ENCODE assay signal across 10 cellular contexts in the genomic region with DNA sequence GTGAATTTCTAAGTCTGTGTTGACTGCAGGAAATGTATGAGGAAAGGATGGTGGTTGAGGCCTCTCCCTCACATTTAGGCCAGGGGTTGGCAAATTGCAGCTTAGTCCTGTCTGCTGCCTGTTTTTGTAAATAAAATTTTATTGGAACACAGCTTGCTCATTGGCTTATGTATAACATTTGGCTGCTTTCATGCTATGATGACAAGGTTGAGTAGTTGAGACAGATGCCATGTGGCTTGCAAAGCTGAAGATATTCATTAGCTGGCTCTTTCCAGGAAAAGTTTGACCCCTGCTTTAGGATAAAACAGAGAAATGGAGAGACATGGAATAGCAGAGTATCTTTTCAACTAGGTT. TPM values are rescaled to one million over a fixed set of nuclear protein-coding genes. Genes with fewer than 3 reads are reported as not detected.
A peak's percentile ranks its signal among the peaks of the same experiment; 100 is the strongest.
DNase-seq lines count a peak whose midpoint lies in the region; ATAC-seq, FAIRE-seq and TF ChIP-seq lines count a peak whose summit lies in the region.
"Had no signal": no experiment of that assay in that cellular context is flagged by ENCODE, and none has a peak within 500 bp of the region (broad histone marks: within the 10 kb centered on the region; RNA-seq: fewer than 3 reads in every experiment).

No MANE protein-coding gene starts in this region.

- H3K9me3 Mint-ChIP-seq in activated CD4-positive, alpha-beta memory T cell treated with anti-CD3 and anti-CD28 coated beads for 36 hours = peaks cover 33% of the 10 kb centered on the region
- peaks cover 20% of the 10 kb centered on the region for H3K9me3 Mint-ChIP-seq in progenitor cell of endocrine pancreas (ENCODE audit: low read depth)

- H2AK5ac ChIP-seq in IMR-90 (ENCODE audit: low read depth, low read length) = no peak overlapping the region

- CTCF ChIA-PET in IMR-90 (lab: Yijun Ruan, JAX) = no interaction called here
- CTCF ChIA-PET in activated CD4-positive, alpha-beta memory T cell treated with anti-CD3 and anti-CD28 coated beads for 36 hours (lab: Charles Lee) = interaction anchor here (0.6 to 1.8 kb wide), 5 partner anchors 17 to 424 kb away, joined by 3 to 8 read pairs (median 4); no protein-coding TSS in a partner anchor

- H2AFZ ChIP-seq in IMR-90 (replicated peaks; ENCODE audit: low read length, poor library complexity) = no peak overlapping the region

- no peak overlapping the region for H3K4ac ChIP-seq in IMR-90 (ENCODE audit: low read depth, low read length)

- no peaks in the 10 kb centered on the region for H3K36me3 ChIP-seq in IMR-90 (ENCODE audit: control insufficient read depth, insufficient read depth, low read length)
- no peaks in the 10 kb centered on the region for H3K36me3 ChIP-seq in psoas muscle (ENCODE audit: insufficient read depth in 1 of 2, low read depth in 1 of 2)

- 0 out of 2 replicates have a peak overlapping the region, but pooled peaks have one; percentile 46 for H3K14ac ChIP-seq in IMR-90 (replicated peaks; ENCODE audit: low read depth, low read length)

- peaks cover 30% of the 10 kb centered on the region for H4K20me1 ChIP-seq in IMR-90 (ENCODE audit: insufficient read depth, low read length)

- no peak overlapping the region for H2BK20ac ChIP-seq in IMR-90 (ENCODE audit: low read depth, low read length)

- no peak for TF ChIP-seq RAD21 in IMR-90 (IDR thresholded peaks at IDR 0.05; ENCODE audit: low read length)

- no peaks in the 10 kb centered on the region for H3K27me3 ChIP-seq in IMR-90 (ENCODE audit: control insufficient read depth, insufficient read depth, low read length)
- H3K27me3 ChIP-seq in psoas muscle (ENCODE audit: insufficient read depth in 3 of 3, low read length in 2 of 3) = peaks cover 0 to 23% (median 5%) of the 10 kb centered on the region in 3 donors

- peak overlapping the region; percentile 70 for H3K27ac Mint-ChIP-seq in activated CD4-positive, alpha-beta memory T cell treated with anti-CD3 and anti-CD28 coated beads for 36 hours
- H3K27ac Mint-ChIP-seq in progenitor cell of endocrine pancreas = no peak overlapping the region

- dilution Hi-C loops in IMR-90 (cut with HindIII; ENCODE audit: low sequenced_read_pairs, unreplicated experiment) = no loop called here

- no peak overlapping the region for H2AK9ac ChIP-seq in IMR-90 (replicated peaks; ENCODE audit: low read depth, low read length, poor library complexity)

- H2BK15ac ChIP-seq in IMR-90 (ENCODE audit: low read depth, low read length) = no peak overlapping the region

- H4K5ac ChIP-seq in IMR-90 (ENCODE audit: low read depth, low read length) = no peak overlapping the region

- H3K27ac ChIP-seq in IMR-90 (ENCODE audit: insufficient read depth, low read length) = no peak overlapping the region
- peak overlapping the region; percentile 46 for H3K27ac ChIP-seq in psoas muscle

- peak; percentile 27 for ATAC-seq in IMR-90 (ENCODE audit: low read depth)
- ATAC-seq in psoas muscle = no peak
- no peak for ATAC-seq in GM21786 (IDR thresholded peaks at IDR 0.05; ENCODE audit: unreplicated experiment)

- H3K9me1 ChIP-seq in IMR-90 (ENCODE audit: insufficient read depth, low read length) = peaks cover 12% of the 10 kb centered on the region; the same call in 1 of the 2 replicates

- no peak for TF ChIP-seq CTCF in IMR-90 (conservative IDR thresholded peaks at IDR 0.05; ENCODE audit: low read depth, low read length)
- TF ChIP-seq CTCF in fibroblast of mammary gland (conservative IDR thresholded peaks at IDR 0.05; ENCODE audit: control insufficient read depth, insufficient read depth, low read depth, low read length) = no peak
- no peak for TF ChIP-seq CTCF in psoas muscle (IDR thresholded peaks at IDR 0.05)
- no peak for TF ChIP-seq CTCF in progenitor cell of endocrine pancreas (IDR thresholded peaks at IDR 0.05; ENCODE audit: unreplicated experiment)

- intact Hi-C loops in IMR-90 (cut with micrococcal nuclease) = no loop called here
- intact Hi-C loops in activated CD4-positive, alpha-beta memory T cell treated with anti-CD3 and anti-CD28 coated beads for 36 hours (cut with micrococcal nuclease) = no loop called here
- intact Hi-C loops in psoas muscle (cut with DNase I) = no loop called here

- DNase-seq in IMR-90 = no peak
- DNase-seq in activated CD4-positive, alpha-beta memory T cell treated with anti-CD3 and anti-CD28 coated beads for 36 hours = no peak
- DNase-seq in fibroblast of mammary gland (ENCODE audit: low read depth) = peak; percentile 50
- no peak for DNase-seq in psoas muscle
- no peak for DNase-seq in GM19239 (ENCODE audit: insufficient read length, low spot score)
- DNase-seq in hypothalamus (lab: John Stamatoyannopoulos, UW) = no peak
- no peak for DNase-seq in progenitor cell of endocrine pancreas (ENCODE audit: low spot score, unreplicated experiment)
- DNase-seq: amniotic stem cell, NCI-H187 treated with DMSO at 0.1 percent for 48 hours had no signal

- H4K8ac ChIP-seq in IMR-90 (ENCODE audit: low read depth in 2 of 2, low read length in 2 of 2) = no peak overlapping the region; a peak in 1 of 4 replicates

- no peak overlapping the region for H3K9ac ChIP-seq in IMR-90 (ENCODE audit: low read depth, low read length)

- peaks cover 10% of the 10 kb centered on the region for H3K4me1 ChIP-seq in IMR-90 (ENCODE audit: control insufficient read depth, insufficient read depth, low read length)
- peaks cover 21% of the 10 kb centered on the region for H3K4me1 ChIP-seq in psoas muscle

- no peak overlapping the region for H3K4me3 Mint-ChIP-seq in activated CD4-positive, alpha-beta memory T cell treated with anti-CD3 and anti-CD28 coated beads for 36 hours
- H3K4me3 Mint-ChIP-seq in progenitor cell of endocrine pancreas (ENCODE audit: low read depth) = no peak overlapping the region

- peak overlapping the region; percentile 44 for H2BK5ac ChIP-seq in IMR-90 (ENCODE audit: low read depth, low read length, poor library complexity, severe bottlenecking)

- POLR2A ChIA-PET in IMR-90 (lab: Charles Lee; ENCODE audit: unreplicated experiment) = no interaction called here
- POLR2A ChIA-PET in activated CD4-positive, alpha-beta memory T cell treated with anti-CD3 and anti-CD28 coated beads for 36 hours (lab: Charles Lee) = interaction anchor here (1.0 kb wide), 2 partner anchors 17 to 43 kb away, joined by 3 to 4 read pairs; no protein-coding TSS in a partner anchor

- no peak overlapping the region for H3K23ac ChIP-seq in IMR-90 (ENCODE audit: low read depth, low read length)

- peaks cover 36 to 82% of the 10 kb centered on the region in 2 experiments for H3K79me1 ChIP-seq in IMR-90 (ENCODE audit: low read depth in 1 of 2, low read length in 2 of 2)

- peaks cover 66% of the 10 kb centered on the region for H3K4me1 Mint-ChIP-seq in activated CD4-positive, alpha-beta memory T cell treated with anti-CD3 and anti-CD28 coated beads for 36 hours (ENCODE audit: low read depth)
- H3K4me1 Mint-ChIP-seq in progenitor cell of endocrine pancreas (ENCODE audit: low read depth) = peaks cover 36% of the 10 kb centered on the region

- H3K9me3 ChIP-seq in IMR-90 (ENCODE audit: control insufficient read depth, insufficient read depth, low read length) (peaks cover 3% of the 10 kb centered on the region; the same call in 1 of the 2 replicates), psoas muscle (no peaks in the 10 kb centered on the region)

- H3K27me3 Mint-ChIP-seq in activated CD4-positive, alpha-beta memory T cell treated with anti-CD3 and anti-CD28 coated beads for 36 hours = no peaks in the 10 kb centered on the region
- no peaks in the 10 kb centered on the region for H3K27me3 Mint-ChIP-seq in progenitor cell of endocrine pancreas

- FAIRE-seq in GM19239 (lab: Jason Lieb, UNC) = no peak

- H3K36me3 Mint-ChIP-seq in activated CD4-positive, alpha-beta memory T cell treated with anti-CD3 and anti-CD28 coated beads for 36 hours = peaks cover 35% of the 10 kb centered on the region
- H3K36me3 Mint-ChIP-seq in progenitor cell of endocrine pancreas (ENCODE audit: insufficient read depth) = peaks cover 22% of the 10 kb centered on the region

- H2BK120ac ChIP-seq in IMR-90 (ENCODE audit: low read depth, low read length) = no peak overlapping the region; the same call in 1 of the 2 replicates

- no peak overlapping the region for H4K91ac ChIP-seq in IMR-90 (ENCODE audit: insufficient read depth, low read depth, low read length)

- no peak overlapping the region for H3K18ac ChIP-seq in IMR-90 (ENCODE audit: low read depth, low read length)

- no peak overlapping the region for H3K4me2 ChIP-seq in IMR-90 (ENCODE audit: low read depth, low read length)

- no peak overlapping the region for H3K56ac ChIP-seq in IMR-90 (ENCODE audit: extremely low read depth, insufficient read depth, low read length)

- no peak overlapping the region for H3K4me3 ChIP-seq in IMR-90 (ENCODE audit: insufficient read depth, low read depth, low read length)
- no peak overlapping the region for H3K4me3 ChIP-seq in fibroblast of mammary gland (ENCODE audit: control insufficient read depth, low read depth, low read length)
- no peak overlapping the region for H3K4me3 ChIP-seq in psoas muscle

- no TSS peak for BruUV-seq in IMR-90 (replicated peaks; lab: Mats Ljungman, UMichigan)

- in situ Hi-C loops in IMR-90 (cut with MboI; ENCODE audit: low sequenced_read_pairs) = no loop called here

- no peak for TF ChIP-seq POLR2A in IMR-90 (IDR thresholded peaks at IDR 0.05; ENCODE audit: low read depth, low read length)

TF ChIP-seq in IMR-90, 13 proteins besides CTCF, POLR2A, EP300 and RAD21 (continues in another document):
- TF ChIP-seq RCOR1 (IDR thresholded peaks at IDR 0.05; ENCODE audit: insufficient replicate concordance, low read length) = no peak
- TF ChIP-seq, protein P1, sequence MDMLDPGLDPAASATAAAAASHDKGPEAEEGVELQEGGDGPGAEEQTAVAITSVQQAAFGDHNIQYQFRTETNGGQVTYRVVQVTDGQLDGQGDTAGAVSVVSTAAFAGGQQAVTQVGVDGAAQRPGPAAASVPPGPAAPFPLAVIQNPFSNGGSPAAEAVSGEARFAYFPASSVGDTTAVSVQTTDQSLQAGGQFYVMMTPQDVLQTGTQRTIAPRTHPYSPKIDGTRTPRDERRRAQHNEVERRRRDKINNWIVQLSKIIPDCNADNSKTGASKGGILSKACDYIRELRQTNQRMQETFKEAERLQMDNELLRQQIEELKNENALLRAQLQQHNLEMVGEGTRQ (IDR thresholded peaks at IDR 0.05; ENCODE audit: low read depth, low read length) = no peak
- no peak for TF ChIP-seq MXI1 (IDR thresholded peaks at IDR 0.05; ENCODE audit: borderline replicate concordance, low read depth, low read length)
- no peak for TF ChIP-seq SMC3 (IDR thresholded peaks at IDR 0.05; ENCODE audit: low read depth, low read length)
- no peak for TF ChIP-seq MAFK (IDR thresholded peaks at IDR 0.05; ENCODE audit: low read depth, low read length)
- TF ChIP-seq RFX5 (IDR thresholded peaks at IDR 0.05; ENCODE audit: low read depth, low read length) = no peak

RNA-seq across cellular contexts. Expression of a gene that starts 46.2 kb away (rescaled TPM):
- total RNA-seq in IMR-90 (2012; rRNA removed) (28.9 and 30.8 TPM in 2 replicates), psoas muscle (1 to 10 TPM; 6.5 to 7.7 (median 7.0) TPM), progenitor cell of endocrine pancreas (102 and 106 TPM in 2 replicates)
- polyA plus RNA-seq in IMR-90 (2012; rRNA removed) (43.0 and 44.6 TPM in 2 replicates), psoas muscle (1 to 10 TPM; 2.7 to 4.7 (median 4.0) TPM)
- polyA plus RNA-seq in IMR-90 (2012; cell fraction: cytosol; rRNA removed) = 30.9 and 40.0 TPM in 2 replicates
- 36.1 and 42.1 TPM in 2 replicates for polyA plus RNA-seq in IMR-90 (2012; cell fraction: nucleus; rRNA removed; ENCODE audit: low replicate concordance)
- total RNA-seq in activated CD4-positive, alpha-beta memory T cell treated with anti-CD3 and anti-CD28 coated beads for 36 hours = 10 to 100 TPM; 60.4 to 69.0 TPM
